In genomic region chr11:130413383-130414106, GRCh38 we compare ENCODE assay signal across 12 cellular contexts. TPM values are rescaled to one million over a fixed set of nuclear protein-coding genes. Genes with fewer than 3 reads are reported as not detected.
DNase-seq lines count a peak whose midpoint lies in the region; ATAC-seq, FAIRE-seq and TF ChIP-seq lines count a peak whose summit lies in the region.
"Had no signal": no experiment of that assay in that cellular context is flagged by ENCODE, and none has a peak within 500 bp of the region (broad histone marks: within the 10 kb centered on the region; RNA-seq: fewer than 3 reads in every experiment).

No MANE protein-coding gene starts in this region.

- WGBS in A549 (ENCODE audit: missing lambda C conversion rate) = 49% methylated on average over 15 of the region's 16 CpGs

- peak overlapping the region in 1 of 2 experiments; percentile 37; a peak in 1 of 6 replicates for H3K27ac ChIP-seq in A549
- H3K27ac ChIP-seq in angular gyrus (ENCODE audit: low read depth, low read length) = peak overlapping the region; percentile 0
- H3K27ac ChIP-seq in left lung = no peak overlapping the region
- H3K27ac ChIP-seq: parathyroid adenoma had no signal

- POLR2A ChIA-PET in A549 (lab: Yijun Ruan, JAX) = no interaction called here

- H3K4me3 ChIP-seq in A549 = no peak overlapping the region
- no peak overlapping the region for H3K4me3 ChIP-seq in left lung

- peak; percentile 91 to 92 for ATAC-seq in A549
- peak; percentile 27 for ATAC-seq in left lung
- ATAC-seq in HG02938 (IDR thresholded peaks at IDR 0.05; ENCODE audit: unreplicated experiment) = no peak
- ATAC-seq in GM21515 (IDR thresholded peaks at IDR 0.05; ENCODE audit: unreplicated experiment) = no peak
- ATAC-seq: activated CD4-positive, CD25-positive, alpha-beta regulatory T cell treated with anti-CD3 and anti-CD28 coated beads, Interleukin-2, amount 50 U/mL, for 24 hours had no signal

- H3K4me2 ChIP-seq in A549 = peak overlapping the region; percentile 36

- peaks cover 0 to 10% of the 10 kb centered on the region in 2 donors for H3K27me3 ChIP-seq in left lung

- FAIRE-seq in A549 (lab: Jason Lieb, UNC) = no peak

- intact Hi-C loops in left lung (cut with DNase I) = no loop called here

- TF ChIP-seq POLR2A in A549 (IDR thresholded peaks at IDR 0.05; ENCODE audit: low read length) = no peak

- no peak for TF ChIP-seq EP300 in A549 (IDR thresholded peaks at IDR 0.05)

- TF ChIP-seq CTCF in A549 (IDR thresholded peaks at IDR 0.05) (no peak), left lung (IDR thresholded peaks at IDR 0.05) (no peak)

- DNase-seq in A549 (ENCODE audit: low read depth in 1 of 2, low spot score in 1 of 2) (peak; percentile 36 to 50), H4 (ENCODE audit: low spot score) (peak; percentile 60), left lung (no peak), inferior parietal cortex (ENCODE audit: extremely low spot score) (no peak), NAMALWA (ENCODE audit: low spot score) (no peak)
- DNase-seq: Calu3, OCI-M1 had no signal

- H3K36me3 ChIP-seq in left lung = no peaks in the 10 kb centered on the region

- CTCF ChIA-PET in A549 (lab: Yijun Ruan, JAX) = interaction anchor here (0.6 to 2.7 kb wide), 5 partner anchors 13 to 201 kb away, joined by 3 to 16 read pairs (median 4); no protein-coding TSS in a partner anchor

- H3K4me1 ChIP-seq in A549 = peaks cover 13% of the 10 kb centered on the region
- no peaks in the 10 kb centered on the region for H3K4me1 ChIP-seq in left lung
- H3K4me1 ChIP-seq: parathyroid adenoma had no signal

- TF ChIP-seq RAD21 in A549 (conservative IDR thresholded peaks at IDR 0.05 in 1 of 2, IDR thresholded peaks at IDR 0.05 in 1 of 2) = no peak

- H3K9me3 ChIP-seq in A549 (no peaks in the 10 kb centered on the region), left lung (no peaks in the 10 kb centered on the region)

TF ChIP-seq in A549, 52 proteins besides CTCF, POLR2A, EP300 and RAD21:
- TF ChIP-seq CEBPB (IDR thresholded peaks at IDR 0.05) (no peak), FOSL2 (IDR thresholded peaks at IDR 0.05) (no peak), FOSL2 (CRISPR knock-in tag; IDR thresholded peaks at IDR 0.05) (peak; percentile 29; the same call in 1 of the 2 replicates)
TF ChIP-seq in A549: peak in this region for 1.

RNA-seq across cellular contexts. Expression of gene ADAMTS8, which starts 14.9 kb away (rescaled TPM):
- 0.15 and 0.17 TPM in 2 replicates for polyA plus RNA-seq in A549 (2011; rRNA removed)
- 0.33 and 0.49 TPM in 2 replicates for polyA plus RNA-seq in A549 (2012; cell fraction: cytosol; rRNA removed)
- 0.76 and 0.84 TPM in 2 replicates for polyA plus RNA-seq in A549 (2012; cell fraction: nucleus; rRNA removed)
- 0.26 to 0.34 TPM (median 0.33 TPM) in 3 replicates for polyA plus RNA-seq in A549 (2017; fragmentation: RNase III; extraction: RNeasy Plus Mini Kit Qiagen cat#74134 plus additional on column Dnase treatment)
- polyA minus RNA-seq in A549 (2011; rRNA and poly(A)+ RNA removed) = 0.34 and 0.41 TPM in 2 replicates
- 0.04 TPM in 1 of 2 replicates, not detected in the other for total RNA-seq in H4 (2014; rRNA removed; shearing (Covaris generic))
- 10 to 100 TPM in 1 of 2 donors, 1 to 10 TPM in 1; 1.2 to 48.5 TPM for total RNA-seq in left lung
- total RNA-seq: Calu3 had no signal

RNA-seq across cellular contexts. Expression of gene ADAMTS15, which starts 34.9 kb away (rescaled TPM):
- polyA plus RNA-seq in A549 (2011; rRNA removed) (2.2 and 2.7 TPM in 2 replicates), A549 (2017; fragmentation: RNase III; extraction: RNeasy Plus Mini Kit Qiagen cat#74134 plus additional on column Dnase treatment) (3.4 to 4.3 TPM (median 4.0 TPM) in 3 replicates)
- 2.1 and 3.0 TPM in 2 replicates for polyA plus RNA-seq in A549 (2012; cell fraction: cytosol; rRNA removed)
- polyA plus RNA-seq in A549 (2012; cell fraction: nucleus; rRNA removed) = 12.4 and 13.7 TPM in 2 replicates
- polyA minus RNA-seq in A549 (2011; rRNA and poly(A)+ RNA removed) = 4.7 and 6.2 TPM in 2 replicates
- total RNA-seq in H4 (2014; rRNA removed; shearing (Covaris generic)) = 0.62 and 0.82 TPM in 2 replicates
- 10 to 100 TPM; 11.8 to 13.5 TPM for total RNA-seq in left lung

Comparison
In these comparisons a context has a peak if more than half of its experiments do, and no peak if none do; other contexts are left out.
1. ATAC-seq: peak in A549 (2 of 2) and left lung (single experiment); none in HG02938 (single experiment) and GM21515 (single experiment).
2. DNase-seq: peak in A549 (2 of 2) and H4 (single experiment); none in left lung (0 of 2), inferior parietal cortex (single experiment) and NAMALWA (single experiment).